ENCODE assay signal across 12 cellular contexts in the genomic region with DNA sequence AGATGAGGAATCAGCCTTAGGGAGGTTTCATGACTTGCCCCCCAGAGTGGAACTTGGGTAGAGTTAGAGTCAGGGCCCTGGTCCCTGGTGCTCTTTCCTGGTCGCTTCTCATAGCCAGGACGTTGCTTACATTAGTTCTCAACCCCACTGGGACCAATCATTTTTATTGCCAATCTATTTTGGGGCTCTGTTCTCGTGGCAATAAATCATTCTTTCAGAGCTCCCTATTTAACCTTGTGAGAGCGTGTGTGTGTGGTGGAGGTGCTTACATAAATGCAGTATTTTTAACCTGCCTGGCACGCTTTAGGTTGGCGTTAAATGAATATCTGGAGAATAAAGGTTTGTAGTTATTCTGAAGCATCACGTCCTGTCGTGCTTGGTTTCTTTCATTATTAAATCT. TPM values are rescaled to one million over a fixed set of nuclear protein-coding genes. Genes with fewer than 3 reads are reported as not detected.
A peak's percentile ranks its signal among the peaks of the same experiment; 100 is the strongest.
DNase-seq lines count a peak whose midpoint lies in the region; ATAC-seq lines count a peak whose summit lies in the region.
"Had no signal": no experiment of that assay in that cellular context is flagged by ENCODE, and none has a peak within 500 bp of the region (broad histone marks: within the 10 kb centered on the region; RNA-seq: fewer than 3 reads in every experiment).

No MANE protein-coding gene starts in this region.

- no peak overlapping the region for H4K91ac ChIP-seq in mesenchymal stem cell (ENCODE audit: low read length)

- no peaks in the 10 kb centered on the region for H3K36me3 Mint-ChIP-seq in natural killer cell treated with Interleukin-12 subunit alpha and Interleukin-12 subunit beta and Interleukin-15 and Interleukin-18, amount 100 ng/mL, for 72 hours

- H2BK120ac ChIP-seq in mesenchymal stem cell (ENCODE audit: low read depth, low read length) = no peak overlapping the region

- H3K4me1 Mint-ChIP-seq in natural killer cell treated with Interleukin-12 subunit alpha and Interleukin-12 subunit beta and Interleukin-15 and Interleukin-18, amount 100 ng/mL, for 72 hours (ENCODE audit: low read depth in 2 of 2) = peaks cover 20 to 30% of the 10 kb centered on the region in 2 donors

- H3K23ac ChIP-seq in mesenchymal stem cell (ENCODE audit: low read length in 2 of 2) = no peak overlapping the region

- H3K27me3 Mint-ChIP-seq in natural killer cell treated with Interleukin-12 subunit alpha and Interleukin-12 subunit beta and Interleukin-15 and Interleukin-18, amount 100 ng/mL, for 72 hours = peaks cover 8% of the 10 kb centered on the region in 2 donors

- peak overlapping the region; percentile 38 for H3K27ac ChIP-seq in right cardiac atrium (ENCODE audit: low read length)
- peak overlapping the region; percentile 77 for H3K27ac ChIP-seq in mesenchymal stem cell (ENCODE audit: low read length, poor library complexity, severe bottlenecking)

- no peaks in the 10 kb centered on the region for H3K9me3 Mint-ChIP-seq in natural killer cell treated with Interleukin-12 subunit alpha and Interleukin-12 subunit beta and Interleukin-15 and Interleukin-18, amount 100 ng/mL, for 72 hours
- H3K9me3 Mint-ChIP-seq: T-helper 1 cell treated with Interleukin-12 subunit alpha and Interleukin-12 subunit beta and Interleukin-4 antibody, amounts not matched to agents 30 μg/mL and 1 μg/mL, for 36 hours had no signal

- H4K8ac ChIP-seq in mesenchymal stem cell (ENCODE audit: low read length) = no peak overlapping the region

- intact Hi-C loops in right cardiac atrium (cut with DNase I) (loop anchor here (10.0 kb wide), 3 partner anchors 48 to 118 kb away; no protein-coding TSS in a partner anchor), cardiac septum (cut with DNase I) (no loop called here)

- no peak overlapping the region for H2BK15ac ChIP-seq in mesenchymal stem cell (ENCODE audit: low read depth, poor library complexity, severe bottlenecking)

- H3K4me3 ChIP-seq in right cardiac atrium (ENCODE audit: low read length) (no peak overlapping the region), mesenchymal stem cell (ENCODE audit: insufficient read depth in 1 of 2, low read depth in 1 of 2, low read length in 2 of 2) (peak overlapping the region in 1 of 2 experiments; percentile 92)

- no peak overlapping the region for H2AFZ ChIP-seq in mesenchymal stem cell (ENCODE audit: low read depth, low read length)

- peaks cover 2% of the 10 kb centered on the region for H3K9me3 ChIP-seq in right cardiac atrium (ENCODE audit: control insufficient read depth, low read length)
- H3K9me3 ChIP-seq in mesenchymal stem cell (ENCODE audit: control insufficient read depth, low read length) = no peaks in the 10 kb centered on the region

- H2AK5ac ChIP-seq in mesenchymal stem cell (ENCODE audit: low read length, severe bottlenecking) = no peak overlapping the region

- H3K4me3 Mint-ChIP-seq in natural killer cell treated with Interleukin-12 subunit alpha and Interleukin-12 subunit beta and Interleukin-15 and Interleukin-18, amount 100 ng/mL, for 72 hours = no peak overlapping the region
- H3K4me3 Mint-ChIP-seq: T-helper 1 cell treated with Interleukin-12 subunit alpha and Interleukin-12 subunit beta and Interleukin-4 antibody, amounts not matched to agents 30 μg/mL and 1 μg/mL, for 36 hours had no signal

- H3K4ac ChIP-seq in mesenchymal stem cell (ENCODE audit: low read depth in 1 of 2, low read length in 2 of 2) = no peak overlapping the region

- ATAC-seq in right cardiac atrium (no peak), GM21737 (IDR thresholded peaks at IDR 0.05; ENCODE audit: unreplicated experiment) (no peak)
- ATAC-seq in natural killer cell treated with Interleukin-12 subunit alpha and Interleukin-12 subunit beta and Interleukin-15 and Interleukin-18, amount 100 ng/mL, for 72 hours = no peak

- no peaks in the 10 kb centered on the region for H3K27me3 ChIP-seq in right cardiac atrium (ENCODE audit: control insufficient read depth, insufficient read depth)
- no peaks in the 10 kb centered on the region for H3K27me3 ChIP-seq in mesenchymal stem cell (ENCODE audit: control insufficient read depth in 1 of 2, insufficient read depth in 1 of 2, low read length in 2 of 2)

- 49% methylated on average over 8 of the region's 8 CpGs for WGBS in right cardiac atrium
- 65% methylated on average over 4 of the region's 8 CpGs for WGBS in mesenchymal stem cell

- H3K9ac ChIP-seq in mesenchymal stem cell (ENCODE audit: low read length) = peak overlapping the region; percentile 96

- H3K27ac Mint-ChIP-seq in natural killer cell treated with Interleukin-12 subunit alpha and Interleukin-12 subunit beta and Interleukin-15 and Interleukin-18, amount 100 ng/mL, for 72 hours = no peak overlapping the region
- H3K27ac Mint-ChIP-seq: T-helper 1 cell treated with Interleukin-12 subunit alpha and Interleukin-12 subunit beta and Interleukin-4 antibody, amounts not matched to agents 30 μg/mL and 1 μg/mL, for 36 hours had no signal

- no peak overlapping the region for H2BK12ac ChIP-seq in mesenchymal stem cell (ENCODE audit: low read length in 2 of 2)

- no peak overlapping the region for H2BK5ac ChIP-seq in mesenchymal stem cell (ENCODE audit: low read depth, low read length, poor library complexity, severe bottlenecking)

- H3K4me2 ChIP-seq in mesenchymal stem cell (ENCODE audit: low read length, poor library complexity, severe bottlenecking) = peak overlapping the region; percentile 72

- no peak overlapping the region for H3K14ac ChIP-seq in mesenchymal stem cell (ENCODE audit: low read length in 2 of 2)

- H3K79me1 ChIP-seq in mesenchymal stem cell (replicated peaks; ENCODE audit: low read length, poor library complexity, severe bottlenecking) = no peaks in the 10 kb centered on the region

- no peak overlapping the region for H3K18ac ChIP-seq in mesenchymal stem cell (ENCODE audit: low read depth in 1 of 2, low read length in 2 of 2)

- no peak for DNase-seq in right cardiac atrium
- DNase-seq in cardiac septum (ENCODE audit: low spot score) = no peak
- DNase-seq in SHP77 (lab: John Stamatoyannopoulos, UW) = peak; percentile 34 to 48
- no peak for DNase-seq in mesenchymal stem cell
- no peak for DNase-seq in HPDE6-E6E7 (ENCODE audit: extremely low spot score)
- DNase-seq in natural killer cell treated with Interleukin-12 subunit alpha and Interleukin-12 subunit beta and Interleukin-15 and Interleukin-18, amount 100 ng/mL, for 72 hours (ENCODE audit: low spot score) = no peak
- no peak for DNase-seq in anterior cingulate cortex (lab: John Stamatoyannopoulos, UW)
- DNase-seq: activated CD8-positive, alpha-beta memory T cell treated with anti-CD3 and anti-CD28 coated beads, Interleukin-2, amount 50 U/mL, for 4 hours; foreskin fibroblast; midbrain had no signal

- H3K4me1 ChIP-seq in right cardiac atrium (ENCODE audit: control insufficient read depth, insufficient read depth, low read length) (peaks cover 21% of the 10 kb centered on the region), mesenchymal stem cell (ENCODE audit: control insufficient read depth, insufficient read depth, low read depth, low read length) (peaks cover 18% of the 10 kb centered on the region)

- H3K36me3 ChIP-seq in mesenchymal stem cell (ENCODE audit: control insufficient read depth in 1 of 2, insufficient read depth in 2 of 2, low read depth in 1 of 2, low read length in 2 of 2) = peaks cover 3 to 18% of the 10 kb centered on the region in 2 experiments

RNA-seq across cellular contexts. Expression of gene TRIO, which starts 4.1 kb away (rescaled TPM):
- 10 to 100 TPM; 46.6 to 66.0 (median 55.5) TPM for total RNA-seq in right cardiac atrium
- polyA plus RNA-seq in right cardiac atrium = 31.3 TPM
- 89.8 TPM for total RNA-seq in cardiac septum
- polyA plus RNA-seq in mesenchymal stem cell (2013, experiment 1 of 2) = 39.8 TPM
- polyA plus RNA-seq in mesenchymal stem cell (2013, experiment 2 of 2) = 39.0 TPM
- 10 to 100 TPM; 40.1 to 70.3 TPM for total RNA-seq in natural killer cell treated with Interleukin-12 subunit alpha and Interleukin-12 subunit beta and Interleukin-15 and Interleukin-18, amount 100 ng/mL, for 72 hours

Comparison
In these comparisons a context has a peak if more than half of its experiments do, and no peak if none do; other contexts are left out.
1. DNase-seq: peak in SHP77 (2 of 2); none in right cardiac atrium (0 of 3), cardiac septum (single experiment), mesenchymal stem cell (single experiment), HPDE6-E6E7 (single experiment), natural killer cell treated with Interleukin-12 subunit alpha and Interleukin-12 subunit beta and Interleukin-15 and Interleukin-18, amount 100 ng/mL, for 72 hours (single experiment) and anterior cingulate cortex (0 of 58).